In the genomic region with DNA sequence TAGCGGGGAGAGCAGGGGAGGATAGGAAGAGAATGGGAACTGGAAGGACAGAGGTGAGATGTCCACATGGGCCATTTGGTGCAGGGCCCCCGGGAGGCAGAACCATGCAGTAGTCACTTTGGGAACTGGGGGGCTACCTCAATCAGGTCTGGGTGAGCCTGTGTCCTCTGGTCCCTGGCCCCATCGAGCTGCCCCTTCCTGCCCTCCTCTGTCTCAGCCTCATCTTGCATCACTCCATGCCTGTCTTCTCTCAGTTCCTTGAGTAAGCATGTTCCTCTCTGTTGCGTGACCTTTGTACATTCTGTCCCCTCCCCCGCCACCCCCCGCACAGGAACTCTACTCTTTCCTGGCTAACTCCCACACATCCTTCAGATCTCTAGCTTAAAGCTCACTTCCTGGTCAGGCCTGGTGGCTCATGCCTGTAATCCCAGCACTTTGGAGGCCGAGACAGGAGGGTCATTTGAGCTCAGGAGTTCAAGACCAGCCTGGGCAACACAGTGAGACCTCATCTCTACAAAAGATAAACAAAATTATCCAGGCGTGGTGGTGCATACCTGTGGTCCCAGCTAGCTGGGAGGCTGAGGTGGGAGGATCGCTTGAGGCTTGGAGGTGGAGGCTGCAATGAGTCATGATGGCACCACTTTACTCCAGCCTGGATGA, we compare ENCODE assay signal across 10 cellular contexts. TPM values are rescaled to one million over a fixed set of nuclear protein-coding genes. Genes with fewer than 3 reads are reported as not detected.
A peak's percentile ranks its signal among the peaks of the same experiment; 100 is the strongest.
DNase-seq lines count a peak whose midpoint lies in the region; TF ChIP-seq lines count a peak whose summit lies in the region.
"Had no signal": no experiment of that assay in that cellular context is flagged by ENCODE, and none has a peak within 500 bp of the region (broad histone marks: within the 10 kb centered on the region; RNA-seq: fewer than 3 reads in every experiment).

No MANE protein-coding gene starts in this region.

- peaks cover 5% of the 10 kb centered on the region for H3K27me3 Mint-ChIP-seq in nephron (ENCODE audit: low read depth)

- H3K4me2 ChIP-seq in OCI-LY7 (ENCODE audit: low read length) = 0 out of 2 replicates have a peak overlapping the region, but pooled peaks have one; percentile 3

- peak overlapping the region; percentile 26; the same call in 1 of the 2 replicates for H2AFZ ChIP-seq in OCI-LY7 (ENCODE audit: low read length)

- peak overlapping the region in 2 of 3 experiments; percentile 21 to 54 for H3K27ac Mint-ChIP-seq in nephron

- no peaks in the 10 kb centered on the region for H3K36me3 Mint-ChIP-seq in nephron (ENCODE audit: low read depth)

- CTCF ChIA-PET in OCI-LY7 (lab: Charles Lee; ENCODE audit: unreplicated experiment) = interaction anchor here (0.6 kb wide), 1 partner anchor 81 kb away, joined by 6 read pairs; no protein-coding TSS in a partner anchor

- no peaks in the 10 kb centered on the region for H3K9me2 ChIP-seq in OCI-LY7 (ENCODE audit: insufficient read depth, low read length)

- H3K36me3 ChIP-seq in OCI-LY7 (ENCODE audit: insufficient read depth, low read length) = no peaks in the 10 kb centered on the region

- no peaks in the 10 kb centered on the region for H3K79me2 ChIP-seq in OCI-LY7 (ENCODE audit: insufficient read depth, low read depth, low read length)

- H3K9me3 Mint-ChIP-seq in nephron = no peaks in the 10 kb centered on the region

- no peaks in the 10 kb centered on the region for H3K9me3 ChIP-seq in OCI-LY7 (ENCODE audit: low read length)

- POLR2A ChIA-PET in OCI-LY7 (lab: Charles Lee) = interaction anchor here (0.6 to 1.5 kb wide), 8 partner anchors 20 to 241 kb away, joined by 3 to 5 read pairs (median 4); no protein-coding TSS in a partner anchor

- no peak for TF ChIP-seq CTCF in OCI-LY7 (conservative IDR thresholded peaks at IDR 0.05; ENCODE audit: low read length)
- no peak for TF ChIP-seq CTCF in choroid plexus epithelial cell (conservative IDR thresholded peaks at IDR 0.05; ENCODE audit: low read depth, low read length)
- TF ChIP-seq CTCF in nephron (IDR thresholded peaks at IDR 0.05; ENCODE audit: unreplicated experiment in 3 of 3) = no peak

- H3K4me1 Mint-ChIP-seq in nephron = peaks cover 26% of the 10 kb centered on the region

- no peak overlapping the region for H3K4me3 ChIP-seq in OCI-LY7 (ENCODE audit: low read depth, low read length, poor library complexity, severe bottlenecking)
- no peak overlapping the region for H3K4me3 ChIP-seq in choroid plexus epithelial cell (ENCODE audit: low read depth, low read length)
- H3K4me3 ChIP-seq: skin epidermis had no signal

- H3K4me1 ChIP-seq in OCI-LY7 (ENCODE audit: insufficient read depth, low read length, poor library complexity, severe bottlenecking) = peaks cover 9% of the 10 kb centered on the region

- H3K4me3 Mint-ChIP-seq in nephron = no peak overlapping the region

- DNase-seq in EH (ENCODE audit: low read depth) (peak; percentile 46), OCI-LY7 (ENCODE audit: low spot score) (no peak), choroid plexus epithelial cell (ENCODE audit: low read depth) (peak; percentile 66), putamen (ENCODE audit: low spot score) (no peak), epidermal melanocyte (ENCODE audit: insufficient read length, low spot score) (no peak), NCI-H748 (lab: John Stamatoyannopoulos, UW; ENCODE audit: unreplicated experiment) (no peak), AG08396 (ENCODE audit: low spot score) (no peak)
- DNase-seq: NCI-H524 had no signal

- no peak overlapping the region for H3K27ac ChIP-seq in OCI-LY7 (ENCODE audit: low read depth, low read length, poor library complexity, severe bottlenecking)

- BruUV-seq in OCI-LY7 (replicated peaks; lab: Mats Ljungman, UMichigan) = no TSS peak

- intact Hi-C loops in OCI-LY7 (cut with micrococcal nuclease; ENCODE audit: unreplicated experiment) = loop anchor here (5.0 to 10.0 kb wide), 3 partner anchors 237 to 437 kb away; partner anchors contain the start of genes ACYP1 and ZC2HC1C

- no peaks in the 10 kb centered on the region for H4K20me1 ChIP-seq in OCI-LY7 (ENCODE audit: insufficient read depth, low read length)

RNA-seq across cellular contexts. Expression of gene FOS, which starts 23.2 kb away (rescaled TPM):
- 12.4 and 16.9 TPM in 2 replicates for total RNA-seq in OCI-LY7 (2014; rRNA removed; shearing (Covaris generic))
- 3.3 and 4.6 TPM in 2 replicates for total RNA-seq in OCI-LY7 (2022)

Comparison
In these comparisons a context has a peak if more than half of its experiments do, and no peak if none do; other contexts are left out.
1. DNase-seq: peak in EH (single experiment) and choroid plexus epithelial cell (single experiment); none in OCI-LY7 (single experiment), putamen (single experiment), epidermal melanocyte (single experiment), NCI-H748 (single experiment) and AG08396 (single experiment).